In the genomic region with DNA sequence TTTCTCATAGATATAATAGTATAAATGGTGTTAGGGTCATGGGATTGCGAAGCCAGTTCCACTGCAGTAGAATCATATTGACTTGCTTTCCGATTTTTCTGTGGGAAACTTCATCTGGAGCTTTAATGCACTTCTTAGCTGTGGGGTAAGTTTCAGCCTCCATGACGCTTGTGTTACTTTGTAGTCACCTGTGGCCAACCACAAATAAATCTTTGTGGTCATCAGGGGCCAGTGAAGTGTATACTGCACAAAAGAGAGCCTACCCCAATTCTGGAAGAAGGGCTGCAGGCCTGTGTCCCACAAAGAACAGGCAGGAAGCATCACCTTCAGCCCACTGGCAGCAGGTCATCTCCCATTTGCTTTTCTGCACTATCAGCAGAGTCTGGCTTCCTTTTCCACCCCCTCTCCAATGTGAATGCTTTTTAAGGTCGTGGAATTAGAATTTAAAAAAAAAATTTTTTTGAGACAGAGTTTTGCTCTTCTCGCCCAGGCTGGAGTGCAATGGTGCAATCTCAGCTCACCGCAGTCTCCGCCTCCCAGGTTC, we compare ENCODE assay signal across 1 cellular context.
TF ChIP-seq lines count a peak whose summit lies in the region.

No MANE protein-coding gene starts in this region.

TF ChIP-seq in IMR-90, 13 proteins besides CTCF, POLR2A, EP300 and RAD21 (continued from another document):
- no peak for TF ChIP-seq CHD1 (IDR thresholded peaks at IDR 0.05; ENCODE audit: low read depth, low read length)
